In genomic region chr5:140998921-140999410, GRCh38 we compare ENCODE assay signal across 1 cellular context.
TF ChIP-seq lines count a peak whose summit lies in the region.

No MANE protein-coding gene starts in this region.

TF ChIP-seq in WTC11, 78 proteins besides CTCF, POLR2A, EP300 and RAD21 (continued from another document):
- TF ChIP-seq ZMAT4 (CRISPR knock-in tag; IDR thresholded peaks at IDR 0.05) (no peak), FOXP4 (CRISPR knock-in tag; IDR thresholded peaks at IDR 0.05) (no peak), ZNF423 (CRISPR knock-in tag; IDR thresholded peaks at IDR 0.05) (no peak), IRF2 (CRISPR knock-in tag; IDR thresholded peaks at IDR 0.05; ENCODE audit: borderline replicate concordance, low read depth) (no peak), CBFB (CRISPR knock-in tag; IDR thresholded peaks at IDR 0.05; ENCODE audit: low read depth) (no peak), TEAD4 (CRISPR knock-in tag; IDR thresholded peaks at IDR 0.05) (no peak)
